In genomic region chr9:90578116-90578815, GRCh38 we compare ENCODE assay signal across 21 cellular contexts.
"Had no signal": no experiment of that assay in that cellular context is flagged by ENCODE, and none has a peak within 500 bp of the region (broad histone marks: within the 10 kb centered on the region; RNA-seq: fewer than 3 reads in every experiment).

No MANE protein-coding gene starts in this region.

- DNase-seq: activated B cell treated with CpG ODN at 0.5 μM for 24 hours; activated CD4-positive, alpha-beta T cell treated with anti-CD3 and anti-CD28 coated beads for 4 hours; activated CD4-positive, alpha-beta T cell treated with anti-CD3 and anti-CD28 coated beads, Interleukin-2, amount 50 U/mL, for 48 hours; activated gamma-delta T cell; activated naive CD4-positive, alpha-beta T cell treated with anti-CD3 and anti-CD28 coated beads, Interleukin-2, amount 50 U/mL, for 16 hours; activated naive CD8-positive, alpha-beta T cell treated with anti-CD3 and anti-CD28 coated beads, Interleukin-2, amount 50 U/mL, for 24 hours; dermis blood vessel endothelial cell; effector CD8-positive, alpha-beta T cell; foreskin melanocyte; immature natural killer cell; left lung; nucleus accumbens; small intestine; stimulated activated CD4-positive, alpha-beta T cell treated with anti-CD3 and anti-CD28 coated beads, Interleukin-2, amount 100 ng/mL, for 24 hours; stimulated activated naive CD8-positive, alpha-beta T cell treated with anti-CD3 and anti-CD28 coated beads, Interleukin-15, amount 100 ng/mL, for 72 hours; T-helper 9 cell; tibial artery had no signal

- H3K27me3 ChIP-seq: tibial artery had no signal

- H3K4me1 Mint-ChIP-seq: activated B cell treated with CpG ODN at 0.5 μM for 24 hours; activated naive CD8-positive, alpha-beta T cell treated with anti-CD3 and anti-CD28 coated beads, Interleukin-2, amount 50 U/mL, for 24 hours; immature natural killer cell; stimulated activated effector memory CD8-positive, alpha-beta T cell treated with anti-CD3 and anti-CD28 coated beads, Interleukin-12 subunit alpha, Interleukin-12 subunit beta, amount 100 ng/mL, for 72 hours; stimulated activated naive CD8-positive, alpha-beta T cell treated with anti-CD3 and anti-CD28 coated beads, Interleukin-15, amount 100 ng/mL, for 72 hours had no signal

- ATAC-seq: activated naive CD8-positive, alpha-beta T cell treated with anti-CD3 and anti-CD28 coated beads, Interleukin-2, amount 50 U/mL, for 24 hours; left lung; natural killer cell treated with Interleukin-12 subunit alpha and Interleukin-12 subunit beta and Interleukin-15 and Interleukin-18, amount 100 ng/mL, for 72 hours; sciatic nerve; stimulated activated effector memory CD8-positive, alpha-beta T cell treated with anti-CD3 and anti-CD28 coated beads, Interleukin-12 subunit alpha, Interleukin-12 subunit beta, amount 100 ng/mL, for 72 hours; stimulated activated naive CD8-positive, alpha-beta T cell treated with anti-CD3 and anti-CD28 coated beads, Interleukin-15, amount 100 ng/mL, for 72 hours had no signal

- H3K36me3 Mint-ChIP-seq: immature natural killer cell; natural killer cell treated with Interleukin-12 subunit alpha and Interleukin-12 subunit beta and Interleukin-15 and Interleukin-18, amount 100 ng/mL, for 72 hours; stimulated activated effector memory CD8-positive, alpha-beta T cell treated with anti-CD3 and anti-CD28 coated beads, Interleukin-12 subunit alpha, Interleukin-12 subunit beta, amount 100 ng/mL, for 72 hours had no signal

- H3K4me3 ChIP-seq: left lung, tibial artery had no signal

- H3K4me3 Mint-ChIP-seq: activated B cell treated with CpG ODN at 0.5 μM for 24 hours; activated naive CD8-positive, alpha-beta T cell treated with anti-CD3 and anti-CD28 coated beads, Interleukin-2, amount 50 U/mL, for 24 hours; activated T-helper 1 cell treated with anti-CD3 and anti-CD28 coated beads, Interleukin-12 subunit alpha, Interleukin-12 subunit beta, Interleukin-2, Interleukin-4 antibody, amounts not matched to agents 30 ng/mL and 10 ng/mL and 1 ng/mL, durations not matched to agents 14 hours and 24 hours and 36 hours; immature natural killer cell; natural killer cell treated with Interleukin-12 subunit alpha and Interleukin-12 subunit beta and Interleukin-15 and Interleukin-18, amount 100 ng/mL, for 72 hours; stimulated activated effector memory CD8-positive, alpha-beta T cell treated with anti-CD3 and anti-CD28 coated beads, Interleukin-12 subunit alpha, Interleukin-12 subunit beta, amount 100 ng/mL, for 72 hours; stimulated activated naive CD8-positive, alpha-beta T cell treated with anti-CD3 and anti-CD28 coated beads, Interleukin-15, amount 100 ng/mL, for 72 hours had no signal

- H3K4me1 ChIP-seq: left lung, tibial artery had no signal

- H3K9me3 Mint-ChIP-seq: activated B cell treated with CpG ODN at 0.5 μM for 24 hours; activated naive CD8-positive, alpha-beta T cell treated with anti-CD3 and anti-CD28 coated beads, Interleukin-2, amount 50 U/mL, for 24 hours; activated T-helper 1 cell treated with anti-CD3 and anti-CD28 coated beads, Interleukin-12 subunit alpha, Interleukin-12 subunit beta, Interleukin-2, Interleukin-4 antibody, amounts not matched to agents 30 ng/mL and 10 ng/mL and 1 ng/mL, durations not matched to agents 14 hours and 24 hours and 36 hours; immature natural killer cell; natural killer cell treated with Interleukin-12 subunit alpha and Interleukin-12 subunit beta and Interleukin-15 and Interleukin-18, amount 100 ng/mL, for 72 hours; stimulated activated effector memory CD8-positive, alpha-beta T cell treated with anti-CD3 and anti-CD28 coated beads, Interleukin-12 subunit alpha, Interleukin-12 subunit beta, amount 100 ng/mL, for 72 hours; stimulated activated naive CD8-positive, alpha-beta T cell treated with anti-CD3 and anti-CD28 coated beads, Interleukin-15, amount 100 ng/mL, for 72 hours had no signal

- H3K36me3 ChIP-seq: left lung, tibial artery had no signal

- H3K9me3 ChIP-seq: left lung, tibial artery had no signal

- H3K27ac Mint-ChIP-seq: activated B cell treated with CpG ODN at 0.5 μM for 24 hours; activated naive CD8-positive, alpha-beta T cell treated with anti-CD3 and anti-CD28 coated beads, Interleukin-2, amount 50 U/mL, for 24 hours; activated T-helper 1 cell treated with anti-CD3 and anti-CD28 coated beads, Interleukin-12 subunit alpha, Interleukin-12 subunit beta, Interleukin-2, Interleukin-4 antibody, amounts not matched to agents 30 ng/mL and 10 ng/mL and 1 ng/mL, durations not matched to agents 14 hours and 24 hours and 36 hours; immature natural killer cell; natural killer cell treated with Interleukin-12 subunit alpha and Interleukin-12 subunit beta and Interleukin-15 and Interleukin-18, amount 100 ng/mL, for 72 hours; stimulated activated effector memory CD8-positive, alpha-beta T cell treated with anti-CD3 and anti-CD28 coated beads, Interleukin-12 subunit alpha, Interleukin-12 subunit beta, amount 100 ng/mL, for 72 hours; stimulated activated naive CD8-positive, alpha-beta T cell treated with anti-CD3 and anti-CD28 coated beads, Interleukin-15, amount 100 ng/mL, for 72 hours had no signal

- H3K27ac ChIP-seq: left lung, tibial artery had no signal
